Comparison of ENCODE assay signal across 8 cellular contexts in the genomic region with DNA sequence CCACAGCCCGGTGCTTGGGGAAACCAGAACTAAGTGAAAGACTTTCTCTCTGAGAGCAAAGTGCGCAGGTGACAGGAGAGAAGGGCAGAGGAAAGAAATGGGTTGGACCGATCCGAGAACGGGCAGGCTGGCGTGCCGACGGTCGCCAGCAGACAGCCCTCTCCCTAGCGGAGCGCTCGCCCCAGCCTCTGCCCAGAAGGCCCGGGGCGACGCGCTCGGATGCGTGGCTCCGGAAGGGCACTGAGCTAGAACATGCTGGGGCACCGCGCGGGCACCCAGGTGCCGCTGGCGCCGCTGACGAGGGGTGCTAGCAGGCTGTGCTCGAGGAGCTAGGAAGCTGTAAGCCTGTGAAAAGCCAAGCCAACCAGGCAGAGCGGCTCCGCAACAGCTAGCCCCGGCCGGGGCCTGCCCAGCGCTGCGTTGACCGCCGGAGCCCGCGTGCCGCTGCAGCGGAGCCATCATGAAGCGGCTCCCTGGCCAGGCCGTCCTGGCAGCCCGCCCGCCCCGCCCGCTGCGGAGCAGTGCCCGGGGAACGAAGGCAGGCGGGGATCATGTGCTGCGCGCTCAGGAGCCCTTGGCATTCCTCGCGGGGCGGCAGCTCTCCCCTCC. TPM values are rescaled to one million over a fixed set of nuclear protein-coding genes. Genes with fewer than 3 reads are reported as not detected.
DNase-seq lines count a peak whose midpoint lies in the region; ATAC-seq lines count a peak whose summit lies in the region.

No MANE protein-coding gene starts in this region.

- H3K4me3 ChIP-seq in GM08714 (ENCODE audit: low read length) (peak overlapping the region; percentile 64; the same call in 1 of the 2 replicates), H7 (ENCODE audit: insufficient read depth, low read depth, low read length) (peak overlapping the region; percentile 61), endocrine pancreas (ENCODE audit: control insufficient read depth, insufficient read depth, low read length) (peak overlapping the region; percentile 53)

- peak; percentile 91 for ATAC-seq in activated CD8-positive, alpha-beta memory T cell treated with anti-CD3 and anti-CD28 coated beads, Interleukin-2, amount 10 ng/mL, durations not matched to agents 7 days and 5 days

- H3K4me1 ChIP-seq in endocrine pancreas (ENCODE audit: control insufficient read depth, insufficient read depth, low read length): peaks cover 4% of the 10 kb centered on the region

- peaks cover 21% of the 10 kb centered on the region for H3K27me3 ChIP-seq in H7 (ENCODE audit: control insufficient read depth, insufficient read depth, low read length)
- no peaks in the 10 kb centered on the region for H3K27me3 ChIP-seq in endocrine pancreas (ENCODE audit: control insufficient read depth, insufficient read depth, low read length)

- no peaks in the 10 kb centered on the region for H3K36me3 ChIP-seq in H7 (replicated peaks; ENCODE audit: control insufficient read depth, insufficient read depth, low read length)
- H3K36me3 ChIP-seq in endocrine pancreas (ENCODE audit: control insufficient read depth, insufficient read depth, low read length): no peaks in the 10 kb centered on the region

- H3K4me3 Mint-ChIP-seq in activated CD8-positive, alpha-beta memory T cell treated with anti-CD3 and anti-CD28 coated beads, Interleukin-2, amount 10 ng/mL, durations not matched to agents 7 days and 5 days: peak overlapping the region; percentile 74

- H3K4me1 Mint-ChIP-seq in activated CD8-positive, alpha-beta memory T cell treated with anti-CD3 and anti-CD28 coated beads, Interleukin-2, amount 10 ng/mL, durations not matched to agents 7 days and 5 days: peaks cover 22% of the 10 kb centered on the region

- CTCF ChIA-PET in activated CD8-positive, alpha-beta memory T cell treated with anti-CD3 and anti-CD28 coated beads, Interleukin-2, amount 10 ng/mL, durations not matched to agents 7 days and 5 days (lab: Charles Lee): interaction anchor here (0.9 to 1.5 kb wide), 8 partner anchors 10 to 77 kb away, joined by 3 to 7 read pairs (median 4); no protein-coding TSS in a partner anchor

- DNase-seq in H7 (peak; percentile 86), NAMALWA (ENCODE audit: low spot score) (peak; percentile 56), medulla oblongata (ENCODE audit: extremely low spot score) (peak; percentile 64), COLO829 (ENCODE audit: low spot score) (no peak)
- DNase-seq in activated CD8-positive, alpha-beta memory T cell treated with anti-CD3 and anti-CD28 coated beads, Interleukin-2, amount 10 ng/mL, durations not matched to agents 7 days and 5 days: peak; percentile 54
- peak; percentile 39 for DNase-seq in stimulated activated CD8-positive, alpha-beta memory T cell treated with anti-CD3 and anti-CD28 coated beads, Interleukin-12 subunit alpha, Interleukin-12 subunit beta, amount 100 ng/mL, for 4 hours (ENCODE audit: low read depth)

- peaks cover 7% of the 10 kb centered on the region for H3K27me3 Mint-ChIP-seq in activated CD8-positive, alpha-beta memory T cell treated with anti-CD3 and anti-CD28 coated beads, Interleukin-2, amount 10 ng/mL, durations not matched to agents 7 days and 5 days

- H3K9me3 ChIP-seq in endocrine pancreas (ENCODE audit: control insufficient read depth, low read length): no peaks in the 10 kb centered on the region

- no peaks in the 10 kb centered on the region for H3K36me3 Mint-ChIP-seq in activated CD8-positive, alpha-beta memory T cell treated with anti-CD3 and anti-CD28 coated beads, Interleukin-2, amount 10 ng/mL, durations not matched to agents 7 days and 5 days

- peak overlapping the region; percentile 40 for H3K9ac ChIP-seq in endocrine pancreas (ENCODE audit: control insufficient read depth, insufficient read depth, low read length)

- no peak overlapping the region for H3K27ac Mint-ChIP-seq in activated CD8-positive, alpha-beta memory T cell treated with anti-CD3 and anti-CD28 coated beads, Interleukin-2, amount 10 ng/mL, durations not matched to agents 7 days and 5 days

- H3K9me3 Mint-ChIP-seq in activated CD8-positive, alpha-beta memory T cell treated with anti-CD3 and anti-CD28 coated beads, Interleukin-2, amount 10 ng/mL, durations not matched to agents 7 days and 5 days (ENCODE audit: low read depth): no peaks in the 10 kb centered on the region

RNA-seq across cellular contexts. Expression of gene RRAS2, which starts 22.1 kb away (rescaled TPM):
- total RNA-seq in H7 (2014; rRNA removed; shearing (Covaris generic)): 118 and 121 TPM in 2 replicates
- total RNA-seq in activated CD8-positive, alpha-beta memory T cell treated with anti-CD3 and anti-CD28 coated beads, Interleukin-2, amount 10 ng/mL, durations not matched to agents 7 days and 5 days: 10 to 100 TPM; 74.8 to 76.1 TPM
